ENCODE assay signal across 1 cellular context in genomic region chr20:63979549-63980316, GRCh38.
A peak's percentile ranks its signal among the peaks of the same experiment; 100 is the strongest.
TF ChIP-seq lines count a peak whose summit lies in the region.

TSS of gene SAMD10 (minus strand) at chr20:63979642. CDS start at chr20:63979467, 175 bp downstream.

TF ChIP-seq in HepG2, 621 proteins besides CTCF, POLR2A, EP300 and RAD21 (continued from another document and continues in another):
- no peak for TF ChIP-seq ZNF784 (CRISPR knock-in tag; IDR thresholded peaks at IDR 0.05; ENCODE audit: borderline replicate concordance)
- TF ChIP-seq ZNF644 (CRISPR knock-in tag; IDR thresholded peaks at IDR 0.05; ENCODE audit: low read depth): no peak
- TF ChIP-seq SP2 (CRISPR knock-in tag; IDR thresholded peaks at IDR 0.05): no peak
- TF ChIP-seq ZNF354B (CRISPR knock-in tag; IDR thresholded peaks at IDR 0.05): no peak
- no peak for TF ChIP-seq ZHX1 (CRISPR knock-in tag; IDR thresholded peaks at IDR 0.05; ENCODE audit: low read depth)
- TF ChIP-seq NFE2L2 (IDR thresholded peaks at IDR 0.05; ENCODE audit: low read length): no peak
- no peak for TF ChIP-seq IKZF1 (IDR thresholded peaks at IDR 0.05)
- peak; percentile 10; the same call in 1 of the 2 replicates for TF ChIP-seq FOXP4 (CRISPR knock-in tag; IDR thresholded peaks at IDR 0.05)
- TF ChIP-seq STAG1 (CRISPR knock-in tag; IDR thresholded peaks at IDR 0.05): 0 out of 2 replicates have a peak, but pooled peaks have one; percentile 11
- TF ChIP-seq, protein P1, sequence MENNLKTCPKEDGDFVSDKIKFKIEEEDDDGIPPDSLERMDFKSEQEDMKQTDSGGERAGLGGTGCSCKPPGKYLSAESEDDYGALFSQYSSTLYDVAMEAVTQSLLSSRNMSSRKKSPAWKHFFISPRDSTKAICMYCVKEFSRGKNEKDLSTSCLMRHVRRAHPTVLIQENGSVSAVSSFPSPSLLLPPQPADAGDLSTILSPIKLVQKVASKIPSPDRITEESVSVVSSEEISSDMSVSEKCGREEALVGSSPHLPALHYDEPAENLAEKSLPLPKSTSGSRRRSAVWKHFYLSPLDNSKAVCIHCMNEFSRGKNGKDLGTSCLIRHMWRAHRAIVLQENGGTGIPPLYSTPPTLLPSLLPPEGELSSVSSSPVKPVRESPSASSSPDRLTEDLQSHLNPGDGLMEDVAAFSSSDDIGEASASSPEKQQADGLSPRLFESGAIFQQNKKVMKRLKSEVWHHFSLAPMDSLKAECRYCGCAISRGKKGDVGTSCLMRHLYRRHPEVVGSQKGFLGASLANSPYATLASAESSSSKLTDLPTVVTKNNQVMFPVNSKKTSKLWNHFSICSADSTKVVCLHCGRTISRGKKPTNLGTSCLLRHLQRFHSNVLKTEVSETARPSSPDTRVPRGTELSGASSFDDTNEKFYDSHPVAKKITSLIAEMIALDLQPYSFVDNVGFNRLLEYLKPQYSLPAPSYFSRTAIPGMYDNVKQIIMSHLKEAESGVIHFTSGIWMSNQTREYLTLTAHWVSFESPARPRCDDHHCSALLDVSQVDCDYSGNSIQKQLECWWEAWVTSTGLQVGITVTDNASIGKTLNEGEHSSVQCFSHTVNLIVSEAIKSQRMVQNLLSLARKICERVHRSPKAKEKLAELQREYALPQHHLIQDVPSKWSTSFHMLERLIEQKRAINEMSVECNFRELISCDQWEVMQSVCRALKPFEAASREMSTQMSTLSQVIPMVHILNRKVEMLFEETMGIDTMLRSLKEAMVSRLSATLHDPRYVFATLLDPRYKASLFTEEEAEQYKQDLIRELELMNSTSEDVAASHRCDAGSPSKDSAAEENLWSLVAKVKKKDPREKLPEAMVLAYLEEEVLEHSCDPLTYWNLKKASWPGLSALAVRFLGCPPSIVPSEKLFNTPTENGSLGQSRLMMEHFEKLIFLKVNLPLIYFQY (CRISPR knock-in tag; IDR thresholded peaks at IDR 0.05; ENCODE audit: borderline replicate concordance): no peak
- no peak for TF ChIP-seq ASH2L (IDR thresholded peaks at IDR 0.05; ENCODE audit: insufficient read length, low read depth, low read length)
- no peak for TF ChIP-seq ATM (IDR thresholded peaks at IDR 0.05; ENCODE audit: borderline replicate concordance)
- no peak for TF ChIP-seq CC2D1A (CRISPR knock-in tag; IDR thresholded peaks at IDR 0.05)
- no peak for TF ChIP-seq RXRA (CRISPR knock-in tag; IDR thresholded peaks at IDR 0.05)
- no peak for TF ChIP-seq PBX2 (CRISPR knock-in tag; IDR thresholded peaks at IDR 0.05)
- no peak; the same call in none of the 2 replicates for TF ChIP-seq DNMT1 (CRISPR knock-in tag; IDR thresholded peaks at IDR 0.05)
- TF ChIP-seq FOSL1 (CRISPR knock-in tag; IDR thresholded peaks at IDR 0.05; ENCODE audit: borderline replicate concordance): no peak
- TF ChIP-seq, protein P2, sequence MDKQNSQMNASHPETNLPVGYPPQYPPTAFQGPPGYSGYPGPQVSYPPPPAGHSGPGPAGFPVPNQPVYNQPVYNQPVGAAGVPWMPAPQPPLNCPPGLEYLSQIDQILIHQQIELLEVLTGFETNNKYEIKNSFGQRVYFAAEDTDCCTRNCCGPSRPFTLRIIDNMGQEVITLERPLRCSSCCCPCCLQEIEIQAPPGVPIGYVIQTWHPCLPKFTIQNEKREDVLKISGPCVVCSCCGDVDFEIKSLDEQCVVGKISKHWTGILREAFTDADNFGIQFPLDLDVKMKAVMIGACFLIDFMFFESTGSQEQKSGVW (CRISPR knock-in tag; IDR thresholded peaks at IDR 0.05; ENCODE audit: borderline replicate concordance): no peak
- no peak; the same call in 1 of the 2 replicates for TF ChIP-seq ZSCAN25 (CRISPR knock-in tag; IDR thresholded peaks at IDR 0.05)
- TF ChIP-seq DNMT3B (CRISPR knock-in tag; conservative IDR thresholded peaks at IDR 0.05): no peak
- 0 out of 2 replicates have a peak, but pooled peaks have one; percentile 6 for TF ChIP-seq TOPORS (CRISPR knock-in tag; IDR thresholded peaks at IDR 0.05)
- TF ChIP-seq ZNF367 (CRISPR knock-in tag; IDR thresholded peaks at IDR 0.05; ENCODE audit: borderline replicate concordance): no peak
- no peak for TF ChIP-seq FOXK1 (CRISPR knock-in tag; IDR thresholded peaks at IDR 0.05; ENCODE audit: borderline replicate concordance, low read depth)
- TF ChIP-seq BRD4 (CRISPR knock-in tag; IDR thresholded peaks at IDR 0.05): peak; percentile 39; the same call in 1 of the 2 replicates
- TF ChIP-seq PRMT3 (CRISPR knock-in tag; IDR thresholded peaks at IDR 0.05; ENCODE audit: borderline replicate concordance, low read depth): no peak
- TF ChIP-seq FOXP1 (IDR thresholded peaks at IDR 0.05): no peak
- no peak for TF ChIP-seq FOXP1 (CRISPR knock-in tag; IDR thresholded peaks at IDR 0.05)
- no peak for TF ChIP-seq SRSF9 (IDR thresholded peaks at IDR 0.05; ENCODE audit: borderline replicate concordance, insufficient read depth, low read depth, low read length, poor library complexity, severe bottlenecking)
- TF ChIP-seq XBP1 (CRISPR knock-in tag; IDR thresholded peaks at IDR 0.05): no peak
- TF ChIP-seq SMC3 (IDR thresholded peaks at IDR 0.05; ENCODE audit: low read length): no peak
- TF ChIP-seq ZNF350 (CRISPR knock-in tag; IDR thresholded peaks at IDR 0.05; ENCODE audit: borderline replicate concordance, low read depth): peak; percentile 18; the same call in 1 of the 2 replicates
- peak; percentile 50 for TF ChIP-seq MED8 (CRISPR knock-in tag; IDR thresholded peaks at IDR 0.05; ENCODE audit: insufficient replicate concordance)
- TF ChIP-seq GMEB2 (CRISPR knock-in tag; IDR thresholded peaks at IDR 0.05; ENCODE audit: low read depth): no peak
- TF ChIP-seq, protein P3, sequence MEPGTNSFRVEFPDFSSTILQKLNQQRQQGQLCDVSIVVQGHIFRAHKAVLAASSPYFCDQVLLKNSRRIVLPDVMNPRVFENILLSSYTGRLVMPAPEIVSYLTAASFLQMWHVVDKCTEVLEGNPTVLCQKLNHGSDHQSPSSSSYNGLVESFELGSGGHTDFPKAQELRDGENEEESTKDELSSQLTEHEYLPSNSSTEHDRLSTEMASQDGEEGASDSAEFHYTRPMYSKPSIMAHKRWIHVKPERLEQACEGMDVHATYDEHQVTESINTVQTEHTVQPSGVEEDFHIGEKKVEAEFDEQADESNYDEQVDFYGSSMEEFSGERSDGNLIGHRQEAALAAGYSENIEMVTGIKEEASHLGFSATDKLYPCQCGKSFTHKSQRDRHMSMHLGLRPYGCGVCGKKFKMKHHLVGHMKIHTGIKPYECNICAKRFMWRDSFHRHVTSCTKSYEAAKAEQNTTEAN (CRISPR knock-in tag; conservative IDR thresholded peaks at IDR 0.05): no peak
- no peak for TF ChIP-seq TCF7 (IDR thresholded peaks at IDR 0.05; ENCODE audit: low read depth)
- TF ChIP-seq CBFB (CRISPR knock-in tag; IDR thresholded peaks at IDR 0.05): peak; percentile 52; the same call in 1 of the 2 replicates
- TF ChIP-seq ZNF329 (CRISPR knock-in tag; IDR thresholded peaks at IDR 0.05; ENCODE audit: low read depth): no peak
- no peak for TF ChIP-seq ZFP36 (IDR thresholded peaks at IDR 0.05; ENCODE audit: borderline replicate concordance, low read depth, low read length, partially characterized antibody)
- no peak for TF ChIP-seq THAP7 (CRISPR knock-in tag; IDR thresholded peaks at IDR 0.05)
- TF ChIP-seq ZNF546 (CRISPR knock-in tag; conservative IDR thresholded peaks at IDR 0.05): peak; percentile 13; the same call in 1 of the 2 replicates
- no peak; the same call in 1 of the 2 replicates for TF ChIP-seq ZNF30 (CRISPR knock-in tag; IDR thresholded peaks at IDR 0.05)
- peak; percentile 28 for TF ChIP-seq KDM2A (CRISPR knock-in tag; IDR thresholded peaks at IDR 0.05; ENCODE audit: borderline replicate concordance, low read depth)
- no peak for TF ChIP-seq HNRNPK (IDR thresholded peaks at IDR 0.05; ENCODE audit: low read depth, low read length, poor library complexity, severe bottlenecking)
- TF ChIP-seq UBTF (CRISPR knock-in tag; IDR thresholded peaks at IDR 0.05): peak; percentile 71
- no peak for TF ChIP-seq ZNF703 (CRISPR knock-in tag; IDR thresholded peaks at IDR 0.05; ENCODE audit: borderline replicate concordance)
